ENCODE assay signal across 8 cellular contexts in the genomic region with DNA sequence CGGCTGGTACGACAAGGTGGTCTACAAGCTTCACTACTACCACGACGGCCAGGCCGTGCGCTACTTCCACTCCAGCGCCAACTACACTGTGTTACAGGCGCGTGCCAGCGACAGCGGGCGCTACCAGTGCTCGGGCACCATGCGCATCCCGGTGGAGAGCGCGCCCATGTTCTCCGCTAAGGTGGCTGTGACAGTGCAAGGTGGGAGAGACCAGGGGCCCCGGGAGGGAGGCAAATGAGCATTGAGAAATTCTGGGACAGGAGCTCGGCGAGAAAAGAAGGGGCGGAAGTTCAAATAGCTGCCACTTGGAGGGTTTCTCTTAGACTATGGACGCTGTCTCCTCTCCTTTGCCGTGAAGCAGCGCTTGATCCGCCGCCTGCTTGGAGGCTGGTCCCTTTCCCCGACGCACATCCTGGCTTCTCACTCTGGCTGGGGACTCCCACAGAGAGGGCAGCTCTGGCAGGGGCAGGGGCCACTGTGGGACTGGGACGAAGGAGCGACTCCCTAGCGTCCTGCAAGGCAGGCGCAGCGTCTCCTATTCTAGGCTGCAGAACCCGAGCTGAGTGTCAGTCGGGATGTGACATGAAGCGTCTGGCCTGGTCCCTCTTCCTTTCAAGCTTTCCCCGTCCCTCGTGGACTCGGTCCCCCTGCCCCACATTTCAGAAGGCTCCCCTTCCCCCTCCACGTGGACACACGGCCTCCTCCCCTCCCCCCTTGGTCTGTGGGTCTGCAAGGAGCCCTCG. TPM values are rescaled to one million over a fixed set of nuclear protein-coding genes. Genes with fewer than 3 reads are reported as not detected.
DNase-seq lines count a peak whose midpoint lies in the region; TF ChIP-seq lines count a peak whose summit lies in the region.

No MANE protein-coding gene starts in this region.

- DNase-seq in GM10248 (ENCODE audit: extremely low spot score) (peak; percentile 37), HFFc6 (peak; percentile 46), NCI-H2227 treated with DMSO at 0.1 percent for 48 hours (lab: John Stamatoyannopoulos, UW) (peak; percentile 32), endothelial cell (ENCODE audit: low spot score) (peak; percentile 21), mesothelial cell of epicardium (ENCODE audit: low spot score in 2 of 2, unreplicated experiment in 2 of 2) (peak; percentile 29 to 63), 8988T (no peak)
- peak; percentile 39 for DNase-seq in activated CD4-positive, alpha-beta memory T cell treated with anti-CD3 and anti-CD28 coated beads, Interleukin-2, amount 10 ng/mL, durations not matched to agents 7 days and 5 days

- H3K36me3 ChIP-seq in subcutaneous abdominal adipose tissue (ENCODE audit: control insufficient read depth in 5 of 5, insufficient read depth in 5 of 5, low read length in 5 of 5) = no peaks in the 10 kb centered on the region

- H3K4me1 ChIP-seq in subcutaneous abdominal adipose tissue (ENCODE audit: control insufficient read depth in 5 of 5, insufficient read depth in 5 of 5, low read length in 5 of 5) = peaks cover 2 to 28% (median 21%) of the 10 kb centered on the region in 5 donors

- H3K4me1 Mint-ChIP-seq in HFFc6 (ENCODE audit: low read depth) (peaks cover 87% of the 10 kb centered on the region), endothelial cell (ENCODE audit: unreplicated experiment) (peaks cover 12% of the 10 kb centered on the region), mesothelial cell of epicardium (peaks cover 38% of the 10 kb centered on the region)
- peaks cover 61% of the 10 kb centered on the region for H3K4me1 Mint-ChIP-seq in activated CD4-positive, alpha-beta memory T cell treated with anti-CD3 and anti-CD28 coated beads, Interleukin-2, amount 10 ng/mL, durations not matched to agents 7 days and 5 days

- TF ChIP-seq CTCF in GM10248 (IDR thresholded peaks at IDR 0.05; ENCODE audit: control extremely low read depth, extremely low read depth, low read depth, missing control alignments) = no peak
- peak; percentile 72 for TF ChIP-seq CTCF in HFFc6 (IDR thresholded peaks at IDR 0.05)
- TF ChIP-seq CTCF in endothelial cell (IDR thresholded peaks at IDR 0.05; ENCODE audit: unreplicated experiment) = no peak
- TF ChIP-seq CTCF in mesothelial cell of epicardium (IDR thresholded peaks at IDR 0.05; ENCODE audit: unreplicated experiment) = no peak

- H3K27ac ChIP-seq in subcutaneous abdominal adipose tissue (ENCODE audit: low read depth, low read length) = peak overlapping the region; percentile 46

- CTCF ChIA-PET in GM10248 (lab: Yijun Ruan, JAX) = interaction anchor here (1.0 to 6.1 kb wide), 11 partner anchors 9 to 241 kb away, joined by 3 to 55 read pairs (median 6); a partner anchor contains a TSS
- CTCF ChIA-PET in activated CD4-positive, alpha-beta memory T cell treated with anti-CD3 and anti-CD28 coated beads, Interleukin-2, amount 10 ng/mL, durations not matched to agents 7 days and 5 days (lab: Charles Lee) = interaction anchor here (0.8 to 2.4 kb wide), 12 partner anchors 10 to 243 kb away, joined by 3 to 17 read pairs (median 6); a partner anchor contains a TSS

- peak overlapping the region; percentile 83 to 92 (median 85) for H3K4me3 ChIP-seq in subcutaneous abdominal adipose tissue (ENCODE audit: low read depth in 1 of 5, low read length in 5 of 5)

- H3K27me3 ChIP-seq in subcutaneous abdominal adipose tissue (ENCODE audit: control insufficient read depth in 5 of 5, insufficient read depth in 4 of 5, low read length in 5 of 5) = peaks cover 0 to 8% (median 3%) of the 10 kb centered on the region in 5 donors

- H3K27ac Mint-ChIP-seq in HFFc6 (peak overlapping the region; percentile 91), endothelial cell (ENCODE audit: unreplicated experiment) (no peak overlapping the region), mesothelial cell of epicardium (peak overlapping the region; percentile 87)
- peak overlapping the region; percentile 56 for H3K27ac Mint-ChIP-seq in activated CD4-positive, alpha-beta memory T cell treated with anti-CD3 and anti-CD28 coated beads, Interleukin-2, amount 10 ng/mL, durations not matched to agents 7 days and 5 days

- H3K4me3 Mint-ChIP-seq in HFFc6 = peak overlapping the region; percentile 89
- peak overlapping the region; percentile 78 for H3K4me3 Mint-ChIP-seq in activated CD4-positive, alpha-beta memory T cell treated with anti-CD3 and anti-CD28 coated beads, Interleukin-2, amount 10 ng/mL, durations not matched to agents 7 days and 5 days
- H3K4me3 Mint-ChIP-seq in endothelial cell (ENCODE audit: unreplicated experiment) = peak overlapping the region; percentile 89
- peak overlapping the region; percentile 86 for H3K4me3 Mint-ChIP-seq in mesothelial cell of epicardium

- H3K9me3 ChIP-seq in subcutaneous abdominal adipose tissue (ENCODE audit: control insufficient read depth in 5 of 5, low read length in 5 of 5) = no peaks in the 10 kb centered on the region

- H3K9me3 Mint-ChIP-seq in HFFc6 (no peaks in the 10 kb centered on the region), endothelial cell (ENCODE audit: unreplicated experiment) (no peaks in the 10 kb centered on the region), mesothelial cell of epicardium (no peaks in the 10 kb centered on the region)
- H3K9me3 Mint-ChIP-seq in activated CD4-positive, alpha-beta memory T cell treated with anti-CD3 and anti-CD28 coated beads, Interleukin-2, amount 10 ng/mL, durations not matched to agents 7 days and 5 days = no peaks in the 10 kb centered on the region

- H3K27me3 Mint-ChIP-seq in HFFc6 (ENCODE audit: insufficient read depth) (no peaks in the 10 kb centered on the region), endothelial cell (ENCODE audit: unreplicated experiment) (peaks cover 23% of the 10 kb centered on the region), mesothelial cell of epicardium (ENCODE audit: low read depth) (peaks cover 37% of the 10 kb centered on the region)
- H3K27me3 Mint-ChIP-seq in activated CD4-positive, alpha-beta memory T cell treated with anti-CD3 and anti-CD28 coated beads, Interleukin-2, amount 10 ng/mL, durations not matched to agents 7 days and 5 days = peaks cover 60% of the 10 kb centered on the region

- POLR2A ChIA-PET in GM10248 (lab: Yijun Ruan, JAX) = interaction anchor here (0.7 to 1.0 kb wide), 2 partner anchors 18 to 22 kb away, joined by 3 read pairs; no protein-coding TSS in a partner anchor
- POLR2A ChIA-PET in activated CD4-positive, alpha-beta memory T cell treated with anti-CD3 and anti-CD28 coated beads, Interleukin-2, amount 10 ng/mL, durations not matched to agents 7 days and 5 days (lab: Charles Lee) = interaction anchor here (0.6 to 3.8 kb wide), 6 partner anchors 11 to 412 kb away, joined by 3 to 23 read pairs (median 6); a partner anchor contains a TSS

- peak overlapping the region in 3 of 5 donors; percentile 22 to 68 (median 57) for H3K9ac ChIP-seq in subcutaneous abdominal adipose tissue (ENCODE audit: low read length in 5 of 5)

- H3K36me3 Mint-ChIP-seq in HFFc6 (ENCODE audit: low read depth) (no peaks in the 10 kb centered on the region), endothelial cell (ENCODE audit: low read depth, unreplicated experiment) (no peaks in the 10 kb centered on the region), mesothelial cell of epicardium (no peaks in the 10 kb centered on the region)
- peaks cover 3% of the 10 kb centered on the region for H3K36me3 Mint-ChIP-seq in activated CD4-positive, alpha-beta memory T cell treated with anti-CD3 and anti-CD28 coated beads, Interleukin-2, amount 10 ng/mL, durations not matched to agents 7 days and 5 days (ENCODE audit: low read depth)

RNA-seq across cellular contexts. Expression of a gene that starts 4.7 kb away (rescaled TPM):
- total RNA-seq in HFFc6 (2021; fragmentation: NEBNext Ultra II Directional; extraction: Animal tissue kit (Norgen Biotek cat#: 25700)) = 1 to 10 TPM; 3.3 to 5.1 (median 3.7) TPM
- total RNA-seq in activated CD4-positive, alpha-beta memory T cell treated with anti-CD3 and anti-CD28 coated beads, Interleukin-2, amount 10 ng/mL, durations not matched to agents 7 days and 5 days = under 1 TPM; 0.35 to 0.43 TPM
- total RNA-seq in endothelial cell (ENCODE audit: unreplicated experiment) (0.36 TPM), mesothelial cell of epicardium (0.47 to 0.62 TPM (median 0.59 TPM) in 3 replicates)

RNA-seq across cellular contexts. Expression of a gene that starts 19.0 kb away (rescaled TPM):
- 1 to 10 TPM; 2.3 to 5.1 (median 2.9) TPM for total RNA-seq in HFFc6 (2021; fragmentation: NEBNext Ultra II Directional; extraction: Animal tissue kit (Norgen Biotek cat#: 25700))
- total RNA-seq in activated CD4-positive, alpha-beta memory T cell treated with anti-CD3 and anti-CD28 coated beads, Interleukin-2, amount 10 ng/mL, durations not matched to agents 7 days and 5 days = not detected
- total RNA-seq in endothelial cell (ENCODE audit: unreplicated experiment) (not detected), mesothelial cell of epicardium (not detected in 3 replicates)

RNA-seq across cellular contexts. Expression of a gene that starts 23.5 kb away (rescaled TPM):
- 10 to 100 TPM; 31.9 to 38.0 (median 36.4) TPM for total RNA-seq in HFFc6 (2021; fragmentation: NEBNext Ultra II Directional; extraction: Animal tissue kit (Norgen Biotek cat#: 25700))
- total RNA-seq in activated CD4-positive, alpha-beta memory T cell treated with anti-CD3 and anti-CD28 coated beads, Interleukin-2, amount 10 ng/mL, durations not matched to agents 7 days and 5 days = 10 to 100 TPM; 23.4 to 23.5 TPM
- total RNA-seq in endothelial cell (ENCODE audit: unreplicated experiment) (27.8 TPM), mesothelial cell of epicardium (23.5 to 28.7 TPM (median 26.0 TPM) in 3 replicates)

RNA-seq across cellular contexts. Expression of a gene that starts 40.1 kb away (rescaled TPM):
- 10 to 100 TPM; 23.7 to 29.9 (median 27.6) TPM for total RNA-seq in HFFc6 (2021; fragmentation: NEBNext Ultra II Directional; extraction: Animal tissue kit (Norgen Biotek cat#: 25700))
- 10 to 100 TPM; 19.3 TPM for total RNA-seq in activated CD4-positive, alpha-beta memory T cell treated with anti-CD3 and anti-CD28 coated beads, Interleukin-2, amount 10 ng/mL, durations not matched to agents 7 days and 5 days
- total RNA-seq in endothelial cell (ENCODE audit: unreplicated experiment) (38.2 TPM), mesothelial cell of epicardium (26.1 to 28.0 TPM (median 27.4 TPM) in 3 replicates)
